Comparison of ENCODE assay signal across 30 cellular contexts in the genomic region with DNA sequence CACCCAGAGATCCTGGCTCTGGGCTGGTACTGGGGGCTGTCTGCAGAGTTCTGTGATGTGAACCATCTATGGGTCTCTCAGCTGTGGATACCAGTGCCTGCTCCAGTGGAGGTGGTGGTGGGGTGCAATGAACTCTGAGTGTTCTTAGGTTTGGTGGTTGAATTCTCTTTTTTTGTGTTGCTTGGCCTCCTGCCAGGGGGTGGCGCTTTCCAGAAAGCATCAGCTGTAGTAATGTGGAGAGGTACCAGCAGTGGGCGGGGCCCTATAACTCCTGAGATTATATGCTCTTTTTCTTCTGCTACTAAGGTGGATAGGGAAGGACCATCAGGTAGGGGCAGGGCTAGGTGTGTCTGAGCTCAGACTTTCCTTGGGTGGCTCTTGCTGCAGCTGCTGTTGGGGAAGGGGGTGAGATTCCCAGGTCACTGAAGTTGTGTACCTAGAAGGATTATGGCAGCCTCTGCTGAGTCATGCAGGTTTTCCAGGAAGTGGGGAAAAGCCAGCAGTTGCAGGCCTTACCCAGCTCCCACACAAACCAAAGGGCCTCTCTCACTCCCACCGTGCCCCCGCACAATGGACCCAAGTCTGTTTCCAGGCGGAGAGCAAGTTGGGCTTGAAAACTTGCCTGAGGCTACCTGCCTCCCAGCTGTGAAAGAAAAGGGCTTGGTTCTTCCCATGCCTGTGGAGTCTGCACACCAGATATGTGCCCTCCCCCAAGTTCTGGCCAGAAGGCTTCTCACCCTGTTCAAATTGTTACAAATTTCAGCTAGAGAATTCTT. TPM values are rescaled to one million over a fixed set of nuclear protein-coding genes. Genes with fewer than 3 reads are reported as not detected.
DNase-seq lines count a peak whose midpoint lies in the region; ATAC-seq, FAIRE-seq and TF ChIP-seq lines count a peak whose summit lies in the region.
"Had no signal": no experiment of that assay in that cellular context is flagged by ENCODE, and none has a peak within 500 bp of the region (broad histone marks: within the 10 kb centered on the region; RNA-seq: fewer than 3 reads in every experiment).

No MANE protein-coding gene starts in this region.

- WGBS in H9 (ENCODE audit: extremely low coverage, insufficient read length, low lambda C conversion rate): no CpG with 5 or more reads among the region's 5 CpGs

- H3K27me3 Mint-ChIP-seq in H9 (ENCODE audit: low read depth) (no peaks in the 10 kb centered on the region), T-cell (peaks cover 12 to 14% of the 10 kb centered on the region in 2 donors), neural progenitor cell (ENCODE audit: insufficient read depth, low read depth) (peaks cover 2% of the 10 kb centered on the region)

- no peak overlapping the region for H2BK12ac ChIP-seq in H9 (ENCODE audit: insufficient read length, low read depth, low read length)

- H3K18ac ChIP-seq in H9 (ENCODE audit: insufficient read length, low read depth, low read length): peak overlapping the region; percentile 58

- H2BK5ac ChIP-seq in H9 (ENCODE audit: insufficient read length, low read length): no peak overlapping the region

- H3K9me3 ChIP-seq in H9 (ENCODE audit: control insufficient read depth, low read depth, low read length): no peaks in the 10 kb centered on the region
- no peaks in the 10 kb centered on the region for H3K9me3 ChIP-seq in kidney (ENCODE audit: control insufficient read depth in 1 of 2, low read length in 2 of 2)
- H3K9me3 ChIP-seq in neural progenitor cell (ENCODE audit: low read depth): no peaks in the 10 kb centered on the region
- H3K9me3 ChIP-seq: adrenal gland, body of pancreas, neutrophil, prostate gland had no signal

- no peak for ATAC-seq in T-cell (replicated peaks in 1 of 4)
- ATAC-seq: body of pancreas had no signal

- no peak overlapping the region for H2AK5ac ChIP-seq in H9 (ENCODE audit: insufficient read length, low read length)

- H3T11ph ChIP-seq in H9 (ENCODE audit: low read length): no peak overlapping the region

- no peak overlapping the region for H4K91ac ChIP-seq in H9 (ENCODE audit: insufficient read length, low read depth, low read length)

- H3K4me1 Mint-ChIP-seq in H9 (no peaks in the 10 kb centered on the region), T-cell (no peaks in the 10 kb centered on the region), neural progenitor cell (no peaks in the 10 kb centered on the region)

- H3K9ac ChIP-seq in H9 (ENCODE audit: extremely low read depth, insufficient read length, low read length) (no peak overlapping the region), kidney (ENCODE audit: low read length in 2 of 2) (no peak overlapping the region), neural progenitor cell (no peak overlapping the region)

- no peak overlapping the region for H2AFZ ChIP-seq in H9 (ENCODE audit: low read length)
- H2AFZ ChIP-seq in neural progenitor cell (replicated peaks): no peak overlapping the region
- H2AFZ ChIP-seq: PC-9 had no signal

- TF ChIP-seq CTCF in H9 (conservative IDR thresholded peaks at IDR 0.05) (no peak), kidney (IDR thresholded peaks at IDR 0.05; ENCODE audit: borderline replicate concordance, extremely low read depth, insufficient read depth) (no peak), neural progenitor cell (IDR thresholded peaks at IDR 0.05) (no peak)

- H3K36me3 Mint-ChIP-seq in H9 (ENCODE audit: insufficient read depth in 1 of 3, low read depth in 3 of 3) (no peaks in the 10 kb centered on the region), T-cell (no peaks in the 10 kb centered on the region), neural progenitor cell (no peaks in the 10 kb centered on the region)

- no peaks in the 10 kb centered on the region for H3K23me2 ChIP-seq in H9 (ENCODE audit: insufficient read length, low read depth, low read length, poor library complexity, severe bottlenecking)

- FAIRE-seq in kidney (lab: Jason Lieb, UNC): no peak
- FAIRE-seq: GM18507, urothelium cell line had no signal

- H3K14ac ChIP-seq in H9 (ENCODE audit: insufficient read depth, low read length): no peak overlapping the region

- H2BK15ac ChIP-seq in H9 (ENCODE audit: low read depth, low read length): no peak overlapping the region

- H4K5ac ChIP-seq in H9 (ENCODE audit: insufficient read length, low read depth, low read length): no peak overlapping the region

- H2BK20ac ChIP-seq in H9 (ENCODE audit: low read depth, low read length, poor library complexity, severe bottlenecking): no peak overlapping the region

- H3K4me3 Mint-ChIP-seq in H9 (no peak overlapping the region), T-cell (no peak overlapping the region), neural progenitor cell (no peak overlapping the region)
- H3K4me3 Mint-ChIP-seq: activated naive CD4-positive, alpha-beta T cell treated with anti-CD3 and anti-CD28 coated beads for 36 hours had no signal

- H3K27ac ChIP-seq in H9 (ENCODE audit: insufficient read length, low read depth, low read length): no peak overlapping the region
- H3K27ac ChIP-seq in kidney (ENCODE audit: low read depth in 2 of 2, low read length in 2 of 2): no peak overlapping the region
- no peak overlapping the region for H3K27ac ChIP-seq in neural progenitor cell
- H3K27ac ChIP-seq: adrenal gland, body of pancreas, C4-2B, epithelial cell of prostate, neutrophil, PC-9, prostate gland had no signal

- no peaks in the 10 kb centered on the region for H3K79me1 ChIP-seq in H9 (ENCODE audit: insufficient read depth, low read depth, low read length, poor library complexity, severe bottlenecking)

- H3K27ac Mint-ChIP-seq in H9 (peak overlapping the region in 2 of 3 experiments; percentile 72 to 89; a peak in 3 of 7 replicates), T-cell (no peak overlapping the region), neural progenitor cell (no peak overlapping the region)
- H3K27ac Mint-ChIP-seq: activated naive CD4-positive, alpha-beta T cell treated with anti-CD3 and anti-CD28 coated beads for 36 hours had no signal

- peaks cover 5 to 9% of the 10 kb centered on the region in 2 experiments; a peak in 4 of 5 replicates for H3K9me3 Mint-ChIP-seq in H9
- no peaks in the 10 kb centered on the region for H3K9me3 Mint-ChIP-seq in T-cell
- peaks cover 2% of the 10 kb centered on the region for H3K9me3 Mint-ChIP-seq in neural progenitor cell
- H3K9me3 Mint-ChIP-seq: activated naive CD4-positive, alpha-beta T cell treated with anti-CD3 and anti-CD28 coated beads for 36 hours had no signal

- H3K79me2 ChIP-seq in H9 (ENCODE audit: insufficient read depth, low read length) (no peaks in the 10 kb centered on the region), neural progenitor cell (ENCODE audit: low read depth) (no peaks in the 10 kb centered on the region)

- DNase-seq in DMS53 (lab: John Stamatoyannopoulos, UW) (peak; percentile 68), H9 (no peak), RPMI8226 (peak; percentile 4), kidney (peak; percentile 55), T-cell (no peak), neural progenitor cell (ENCODE audit: low spot score) (no peak), NCI-H526 treated with DMSO at 0.1 percent for 48 hours (lab: John Stamatoyannopoulos, UW) (no peak)
- DNase-seq: activated CD4-positive, alpha-beta T cell treated with anti-CD3 and anti-CD28 coated beads, Interleukin-2, amount 50 U/mL, for 1 hour; activated naive CD4-positive, alpha-beta T cell treated with anti-CD3 and anti-CD28 coated beads for 36 hours; adrenal gland; body of pancreas; glutamatergic neuron; GOT3; kidney glomerular epithelial cell; NCI-H2029; NCI-H345; Right ventricle myocardium superior; stimulated activated naive CD4-positive, alpha-beta T cell treated with Interleukin-2 at 50 U/mL for 16 hours had no signal

- H3K27me3 ChIP-seq in H9 (ENCODE audit: insufficient read depth, low read length) (no peaks in the 10 kb centered on the region), neural progenitor cell (no peaks in the 10 kb centered on the region)
- H3K27me3 ChIP-seq: adrenal gland, body of pancreas, neutrophil had no signal

- no peak overlapping the region for H4K8ac ChIP-seq in H9 (replicated peaks; ENCODE audit: insufficient read length, low read depth, low read length)

- POLR2A ChIA-PET in T-cell (lab: Charles Lee): interaction anchor here (0.6 kb wide), 2 partner anchors 138 to 140 kb away, joined by 3 to 6 read pairs; no protein-coding TSS in a partner anchor

- no peaks in the 10 kb centered on the region for H4K20me1 ChIP-seq in H9 (ENCODE audit: control insufficient read depth, insufficient read depth, insufficient read length)
- H4K20me1 ChIP-seq in neural progenitor cell (ENCODE audit: low read depth): no peaks in the 10 kb centered on the region

- intact Hi-C loops in kidney (cut with DNase I): no loop called here

- CTCF ChIA-PET in T-cell (lab: Charles Lee): interaction anchor here (1.3 to 2.0 kb wide), 2 partner anchors 8 to 10 kb away, joined by 4 to 8 read pairs; no protein-coding TSS in a partner anchor

- H3K23ac ChIP-seq in H9 (ENCODE audit: insufficient read length, low read depth, low read length): no peak overlapping the region

- no peak overlapping the region for H3K4ac ChIP-seq in H9 (ENCODE audit: low read depth, low read length)

- no peaks in the 10 kb centered on the region for H3K36me3 ChIP-seq in kidney (ENCODE audit: control insufficient read depth in 1 of 2, insufficient read depth in 2 of 2, low read length in 2 of 2)
- no peaks in the 10 kb centered on the region for H3K36me3 ChIP-seq in neural progenitor cell
- H3K36me3 ChIP-seq: adrenal gland, neutrophil, prostate gland had no signal

- no peak overlapping the region for H3K56ac ChIP-seq in H9 (ENCODE audit: insufficient read length, low read depth, low read length)

- no peaks in the 10 kb centered on the region for H3F3A ChIP-seq in neural progenitor cell (ENCODE audit: low read depth)

- H3K4me3 ChIP-seq in kidney (ENCODE audit: low read length in 2 of 2) (no peak overlapping the region), neural progenitor cell (no peak overlapping the region)
- H3K4me3 ChIP-seq: adrenal gland, body of pancreas, PC-9, prostate gland had no signal

- no peaks in the 10 kb centered on the region for H3K4me1 ChIP-seq in H9 (ENCODE audit: insufficient read depth, low read length)
- H3K4me1 ChIP-seq in kidney (ENCODE audit: control insufficient read depth in 1 of 2, insufficient read depth in 1 of 2, low read depth in 1 of 2, low read length in 2 of 2): no peaks in the 10 kb centered on the region
- H3K4me1 ChIP-seq in neural progenitor cell: no peaks in the 10 kb centered on the region
- H3K4me1 ChIP-seq: adrenal gland, body of pancreas, prostate gland had no signal

- H3K4me2 ChIP-seq in H9 (ENCODE audit: insufficient read depth, insufficient read length, low read length): no peak overlapping the region
- no peak overlapping the region for H3K4me2 ChIP-seq in neural progenitor cell
- H3K4me2 ChIP-seq: PC-9 had no signal

- no peak overlapping the region for H2BK120ac ChIP-seq in H9 (ENCODE audit: low read depth, low read length, poor library complexity, severe bottlenecking)

RNA-seq across cellular contexts. Expression of a gene that starts 18.6 kb away (rescaled TPM):
- not detected in 2 replicates for total RNA-seq in H9 (2021)
- not detected for total RNA-seq in kidney
- polyA plus RNA-seq in kidney (ENCODE audit: insufficient read depth, low read depth, low replicate concordance): not detected
- not detected for total RNA-seq in T-cell
- total RNA-seq in neural progenitor cell (ENCODE audit: low replicate concordance): not detected in 2 replicates
- total RNA-seq: activated naive CD4-positive, alpha-beta T cell treated with anti-CD3 and anti-CD28 coated beads for 36 hours; adrenal gland; body of pancreas; chondrocyte; lung microvascular endothelial cell; MCF 10A; PC-9; Right ventricle myocardium superior; T-helper 2 cell treated with Interferon-gamma antibody and Interleukin-4, amounts not matched to agents 100 ng/mL and 5 ng/mL, for 36 hours; temporal lobe had no signal
- polyA plus RNA-seq: adrenal gland had no signal

Comparison
In these comparisons a context has a peak if more than half of its experiments do, and no peak if none do; other contexts are left out.
1. DNase-seq: peak in DMS53 (single experiment), RPMI8226 (single experiment) and kidney (single experiment); none in H9 (single experiment), T-cell (0 of 34), neural progenitor cell (single experiment) and NCI-H526 treated with DMSO at 0.1 percent for 48 hours (single experiment).
2. H3K27ac Mint-ChIP-seq: peak in H9 (2 of 3); none in T-cell (0 of 2) and neural progenitor cell (single experiment).